29 cellular contexts compared by ENCODE assay signal in genomic region chr20:14581731-14582130, GRCh38.
"Had no signal": no experiment of that assay in that cellular context is flagged by ENCODE, and none has a peak within 500 bp of the region (broad histone marks: within the 10 kb centered on the region; RNA-seq: fewer than 3 reads in every experiment).

No MANE protein-coding gene starts in this region.

- H3K4me1 ChIP-seq: Peyer's patch, SJSA1 had no signal

- H3K27ac ChIP-seq: Peyer's patch, SJSA1 had no signal

- H3K4me1 Mint-ChIP-seq: activated CD4-positive, alpha-beta T cell treated with anti-CD3 and anti-CD28 coated beads, Interleukin-2, amount 10 ng/mL, durations not matched to agents 7 days and 5 days; activated naive CD4-positive, alpha-beta T cell treated with anti-CD3 and anti-CD28 coated beads, Interleukin-2, amount 10 ng/mL, durations not matched to agents 7 days and 5 days; activated naive CD8-positive, alpha-beta T cell treated with anti-CD3 and anti-CD28 coated beads, Interleukin-2, amount 50 U/mL, for 24 hours; T-cell; T-helper 17 cell had no signal

- H3K36me3 ChIP-seq: Peyer's patch, SJSA1 had no signal

- H3K27me3 ChIP-seq: Peyer's patch, SJSA1 had no signal

- H3K36me3 Mint-ChIP-seq: activated naive CD4-positive, alpha-beta T cell treated with anti-CD3 and anti-CD28 coated beads, Interleukin-2, amount 10 ng/mL, durations not matched to agents 7 days and 5 days; activated naive CD8-positive, alpha-beta T cell; T-cell had no signal

- H3K27ac Mint-ChIP-seq: activated CD4-positive, alpha-beta T cell treated with anti-CD3 and anti-CD28 coated beads, Interleukin-2, amount 10 ng/mL, durations not matched to agents 7 days and 5 days; activated CD8-positive, alpha-beta T cell treated with anti-CD3 and anti-CD28 coated beads, Interleukin-2, amount 10 ng/mL, durations not matched to agents 7 days and 5 days; activated naive CD4-positive, alpha-beta T cell treated with anti-CD3 and anti-CD28 coated beads, Interleukin-2, amount 10 ng/mL, durations not matched to agents 7 days and 5 days; activated naive CD8-positive, alpha-beta T cell; activated naive CD8-positive, alpha-beta T cell treated with anti-CD3 and anti-CD28 coated beads, Interleukin-2, amount 50 U/mL, for 24 hours; activated T-cell treated with anti-CD3 and anti-CD28 coated beads, Interleukin-2, amount 50 U/mL, for 24 hours; T-cell; T-helper 17 cell had no signal

- DNase-seq: activated CD4-positive, alpha-beta T cell treated with anti-CD3 and anti-CD28 coated beads, Interleukin-2, amount 10 ng/mL, durations not matched to agents 7 days and 5 days; activated CD4-positive, alpha-beta T cell treated with anti-CD3 and anti-CD28 coated beads, Interleukin-2, amount 50 U/mL, for 48 hours; activated CD8-positive, alpha-beta T cell treated with anti-CD3 and anti-CD28 coated beads, Interleukin-2, amount 10 ng/mL, durations not matched to agents 7 days and 5 days; activated naive CD4-positive, alpha-beta T cell treated with anti-CD3 and anti-CD28 coated beads, Interleukin-2, amount 10 ng/mL, durations not matched to agents 7 days and 5 days; activated naive CD8-positive, alpha-beta T cell treated with anti-CD3 and anti-CD28 coated beads, Interleukin-2, amount 50 U/mL, for 24 hours; activated T-cell treated with anti-CD3 and anti-CD28 coated beads, Interleukin-2, amount 50 U/mL, for 24 hours; aorta; caudate nucleus; cerebellar nuclear complex; NCI-H1048; NCI-H1105 treated with DMSO at 0.1 percent for 48 hours; NCI-H1436 treated with DMSO at 0.1 percent for 48 hours; NCI-H187; NCI-H2029 treated with DMSO at 0.1 percent for 48 hours; NCI-H2107; NCI-H2171; NCI-H510A; NCI-H526; NCI-H748 treated with DMSO at 0.1 percent for 48 hours; NK-92 treated with Interleukin-12 subunit alpha and Interleukin-12 subunit beta, amount 100 ng/mL, for 24 hours; PC-3; Peyer's patch; RPMI8226; SHP77 treated with DMSO at 0.1 percent for 48 hours; T-cell; T-helper 17 cell had no signal

- H3K4me3 ChIP-seq: K562, Peyer's patch, SJSA1 had no signal

- H3K4me3 Mint-ChIP-seq: activated CD4-positive, alpha-beta T cell treated with anti-CD3 and anti-CD28 coated beads, Interleukin-2, amount 10 ng/mL, durations not matched to agents 7 days and 5 days; activated CD8-positive, alpha-beta T cell treated with anti-CD3 and anti-CD28 coated beads, Interleukin-2, amount 10 ng/mL, durations not matched to agents 7 days and 5 days; activated naive CD4-positive, alpha-beta T cell treated with anti-CD3 and anti-CD28 coated beads, Interleukin-2, amount 10 ng/mL, durations not matched to agents 7 days and 5 days; activated naive CD8-positive, alpha-beta T cell; activated naive CD8-positive, alpha-beta T cell treated with anti-CD3 and anti-CD28 coated beads, Interleukin-2, amount 50 U/mL, for 24 hours; activated T-cell treated with anti-CD3 and anti-CD28 coated beads, Interleukin-2, amount 50 U/mL, for 24 hours; T-cell; T-helper 17 cell had no signal

- H3K9me3 ChIP-seq: Peyer's patch, SJSA1 had no signal

- H3K27me3 Mint-ChIP-seq: activated CD4-positive, alpha-beta T cell treated with anti-CD3 and anti-CD28 coated beads, Interleukin-2, amount 10 ng/mL, durations not matched to agents 7 days and 5 days; activated naive CD4-positive, alpha-beta T cell treated with anti-CD3 and anti-CD28 coated beads, Interleukin-2, amount 10 ng/mL, durations not matched to agents 7 days and 5 days; activated naive CD8-positive, alpha-beta T cell; activated naive CD8-positive, alpha-beta T cell treated with anti-CD3 and anti-CD28 coated beads, Interleukin-2, amount 50 U/mL, for 24 hours; activated T-cell treated with anti-CD3 and anti-CD28 coated beads, Interleukin-2, amount 50 U/mL, for 24 hours; T-cell; T-helper 17 cell had no signal
